Comparison of ENCODE assay signal across 1 cellular context in the genomic region with DNA sequence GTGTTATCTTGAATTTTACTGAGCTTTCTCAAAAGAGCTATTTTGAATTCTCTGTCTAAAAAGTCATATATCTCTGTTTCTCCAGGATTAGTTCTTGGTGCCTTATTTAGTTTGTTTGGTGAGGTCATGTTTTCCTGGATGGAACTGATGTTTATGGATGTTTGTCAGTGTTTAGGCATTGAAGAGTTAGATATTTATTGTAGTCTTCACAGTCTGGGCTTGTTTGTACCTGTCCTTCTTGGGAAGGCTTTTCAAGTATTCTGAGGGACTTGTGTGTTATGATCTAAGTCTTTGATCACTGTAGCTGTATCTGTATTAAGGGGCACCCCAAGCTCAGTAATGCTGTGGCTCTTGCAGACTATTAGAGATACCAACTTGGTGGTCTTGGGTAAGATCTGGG.
TF ChIP-seq lines count a peak whose summit lies in the region.

No MANE protein-coding gene starts in this region.

TF ChIP-seq in GM23338, 12 proteins besides CTCF, POLR2A, EP300 and RAD21 (continued from another document):
- TF ChIP-seq, protein P1, sequence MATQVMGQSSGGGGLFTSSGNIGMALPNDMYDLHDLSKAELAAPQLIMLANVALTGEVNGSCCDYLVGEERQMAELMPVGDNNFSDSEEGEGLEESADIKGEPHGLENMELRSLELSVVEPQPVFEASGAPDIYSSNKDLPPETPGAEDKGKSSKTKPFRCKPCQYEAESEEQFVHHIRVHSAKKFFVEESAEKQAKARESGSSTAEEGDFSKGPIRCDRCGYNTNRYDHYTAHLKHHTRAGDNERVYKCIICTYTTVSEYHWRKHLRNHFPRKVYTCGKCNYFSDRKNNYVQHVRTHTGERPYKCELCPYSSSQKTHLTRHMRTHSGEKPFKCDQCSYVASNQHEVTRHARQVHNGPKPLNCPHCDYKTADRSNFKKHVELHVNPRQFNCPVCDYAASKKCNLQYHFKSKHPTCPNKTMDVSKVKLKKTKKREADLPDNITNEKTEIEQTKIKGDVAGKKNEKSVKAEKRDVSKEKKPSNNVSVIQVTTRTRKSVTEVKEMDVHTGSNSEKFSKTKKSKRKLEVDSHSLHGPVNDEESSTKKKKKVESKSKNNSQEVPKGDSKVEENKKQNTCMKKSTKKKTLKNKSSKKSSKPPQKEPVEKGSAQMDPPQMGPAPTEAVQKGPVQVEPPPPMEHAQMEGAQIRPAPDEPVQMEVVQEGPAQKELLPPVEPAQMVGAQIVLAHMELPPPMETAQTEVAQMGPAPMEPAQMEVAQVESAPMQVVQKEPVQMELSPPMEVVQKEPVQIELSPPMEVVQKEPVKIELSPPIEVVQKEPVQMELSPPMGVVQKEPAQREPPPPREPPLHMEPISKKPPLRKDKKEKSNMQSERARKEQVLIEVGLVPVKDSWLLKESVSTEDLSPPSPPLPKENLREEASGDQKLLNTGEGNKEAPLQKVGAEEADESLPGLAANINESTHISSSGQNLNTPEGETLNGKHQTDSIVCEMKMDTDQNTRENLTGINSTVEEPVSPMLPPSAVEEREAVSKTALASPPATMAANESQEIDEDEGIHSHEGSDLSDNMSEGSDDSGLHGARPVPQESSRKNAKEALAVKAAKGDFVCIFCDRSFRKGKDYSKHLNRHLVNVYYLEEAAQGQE (IDR thresholded peaks at IDR 0.05; ENCODE audit: unreplicated experiment) = no peak
TF ChIP-seq in GM23338: peak in this region for 0.
